ENCODE assay signal across 1 cellular context in genomic region chr10:5448333-5449048, GRCh38.
TF ChIP-seq lines count a peak whose summit lies in the region.

No MANE protein-coding gene starts in this region.

TF ChIP-seq in HepG2, 621 proteins besides CTCF, POLR2A, EP300 and RAD21 (continued from another document and continues in another):
- TF ChIP-seq ZNF646 (CRISPR knock-in tag; IDR thresholded peaks at IDR 0.05) = no peak
- TF ChIP-seq ZNF136 (CRISPR knock-in tag; IDR thresholded peaks at IDR 0.05; ENCODE audit: low read depth) = no peak
- no peak for TF ChIP-seq ZBTB44 (CRISPR knock-in tag; IDR thresholded peaks at IDR 0.05)
- no peak for TF ChIP-seq DDIT3 (CRISPR knock-in tag; IDR thresholded peaks at IDR 0.05)
- TF ChIP-seq U2AF2 (IDR thresholded peaks at IDR 0.05; ENCODE audit: low read depth, low read length) = no peak
- TF ChIP-seq FOXO1 (CRISPR knock-in tag; IDR thresholded peaks at IDR 0.05) = no peak
- no peak for TF ChIP-seq ZBTB38 (CRISPR knock-in tag; IDR thresholded peaks at IDR 0.05)
- no peak for TF ChIP-seq TMF1 (CRISPR knock-in tag; IDR thresholded peaks at IDR 0.05; ENCODE audit: low read depth)
- no peak for TF ChIP-seq SKIL (CRISPR knock-in tag; IDR thresholded peaks at IDR 0.05; ENCODE audit: borderline replicate concordance)
- TF ChIP-seq ZNF619 (CRISPR knock-in tag; IDR thresholded peaks at IDR 0.05) = no peak
- 0 out of 2 replicates have a peak, but pooled peaks have one; percentile 6 for TF ChIP-seq SIN3B (IDR thresholded peaks at IDR 0.05; ENCODE audit: low read length)
- no peak for TF ChIP-seq LCORL (IDR thresholded peaks at IDR 0.05)
- TF ChIP-seq LCORL (CRISPR knock-in tag; IDR thresholded peaks at IDR 0.05) = 0 out of 2 replicates have a peak, but pooled peaks have one; percentile 8
- no peak for TF ChIP-seq CC2D1A (CRISPR knock-in tag; IDR thresholded peaks at IDR 0.05)
- TF ChIP-seq ZBTB14 (CRISPR knock-in tag; IDR thresholded peaks at IDR 0.05) = no peak
- no peak for TF ChIP-seq NFYC (CRISPR knock-in tag; IDR thresholded peaks at IDR 0.05)
- TF ChIP-seq SNAPC4 (CRISPR knock-in tag; IDR thresholded peaks at IDR 0.05) = no peak
- no peak; the same call in 1 of the 2 replicates for TF ChIP-seq ATF6 (CRISPR knock-in tag; conservative IDR thresholded peaks at IDR 0.05)
- no peak for TF ChIP-seq ZFYVE20 (CRISPR knock-in tag; IDR thresholded peaks at IDR 0.05; ENCODE audit: borderline replicate concordance, low read depth)
- no peak for TF ChIP-seq KMT2A (CRISPR knock-in tag; IDR thresholded peaks at IDR 0.05)
- TF ChIP-seq ZSCAN31 (CRISPR knock-in tag; IDR thresholded peaks at IDR 0.05; ENCODE audit: low read depth) = no peak
- no peak for TF ChIP-seq KAT7 (CRISPR knock-in tag; IDR thresholded peaks at IDR 0.05; ENCODE audit: borderline replicate concordance)
- no peak for TF ChIP-seq ZNF121 (CRISPR knock-in tag; IDR thresholded peaks at IDR 0.05)
- TF ChIP-seq PHF21A (CRISPR knock-in tag; IDR thresholded peaks at IDR 0.05) = no peak
- TF ChIP-seq IRF2 (CRISPR knock-in tag; IDR thresholded peaks at IDR 0.05) = no peak
- TF ChIP-seq KDM3A (CRISPR knock-in tag; IDR thresholded peaks at IDR 0.05; ENCODE audit: low read depth) = no peak
- no peak for TF ChIP-seq MLX (CRISPR knock-in tag; IDR thresholded peaks at IDR 0.05)
- no peak for TF ChIP-seq USF2 (IDR thresholded peaks at IDR 0.05; ENCODE audit: low read depth, low read length)
- TF ChIP-seq USF2 (CRISPR knock-in tag; IDR thresholded peaks at IDR 0.05; ENCODE audit: borderline replicate concordance) = no peak
- TF ChIP-seq ZBTB2 (CRISPR knock-in tag; IDR thresholded peaks at IDR 0.05; ENCODE audit: low read depth) = no peak
- TF ChIP-seq FOXA3 (CRISPR knock-in tag; IDR thresholded peaks at IDR 0.05) = no peak; the same call in 1 of the 2 replicates
- TF ChIP-seq ZNF605 (CRISPR knock-in tag; IDR thresholded peaks at IDR 0.05) = no peak
- TF ChIP-seq CEBPB (IDR thresholded peaks at IDR 0.05; ENCODE audit: borderline replicate concordance, low read depth, low read length) = no peak
- no peak for TF ChIP-seq ZNF331 (CRISPR knock-in tag; IDR thresholded peaks at IDR 0.05)
- no peak for TF ChIP-seq ZNF333 (CRISPR knock-in tag; IDR thresholded peaks at IDR 0.05; ENCODE audit: borderline replicate concordance)
- no peak for TF ChIP-seq PAWR (CRISPR knock-in tag; IDR thresholded peaks at IDR 0.05; ENCODE audit: borderline replicate concordance)
